11 cellular contexts compared by ENCODE assay signal in the genomic region with DNA sequence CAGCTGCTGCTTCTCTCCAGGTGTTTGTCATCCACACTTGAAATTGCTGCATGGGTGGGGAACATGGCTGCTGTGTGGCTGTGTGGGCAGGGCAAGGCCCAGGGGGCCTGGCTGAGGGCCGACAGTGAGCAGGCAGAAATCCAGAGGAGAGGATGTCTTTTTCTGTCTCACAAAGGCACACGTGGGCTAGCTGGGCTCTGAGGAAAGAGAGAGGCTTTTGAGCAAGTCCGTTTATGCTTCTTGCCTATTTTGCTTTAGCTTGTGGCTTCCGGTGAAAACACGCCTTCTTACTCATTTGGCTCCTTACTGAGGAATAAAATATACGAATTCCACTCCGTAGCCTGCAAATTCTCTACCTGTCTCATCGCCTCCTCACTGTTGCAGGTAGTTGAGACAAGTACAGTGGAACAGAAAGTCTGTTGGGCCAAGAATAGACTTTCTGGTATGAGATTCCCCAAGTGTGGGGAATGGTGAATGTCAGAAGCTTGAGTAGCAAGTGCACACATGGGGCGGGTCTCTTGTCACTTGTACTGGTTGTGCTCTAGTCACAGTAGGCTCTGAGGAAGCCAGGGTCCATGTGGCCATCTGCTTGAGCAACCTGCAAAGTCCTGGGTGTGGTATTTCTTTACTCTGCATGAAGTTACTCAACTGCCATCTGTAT. TPM values are rescaled to one million over a fixed set of nuclear protein-coding genes. Genes with fewer than 3 reads are reported as not detected.
DNase-seq lines count a peak whose midpoint lies in the region; ATAC-seq and TF ChIP-seq lines count a peak whose summit lies in the region.
"Had no signal": no experiment of that assay in that cellular context is flagged by ENCODE, and none has a peak within 500 bp of the region (broad histone marks: within the 10 kb centered on the region; RNA-seq: fewer than 3 reads in every experiment).

No MANE protein-coding gene starts in this region.

- H3K4me1 ChIP-seq in PC-9 (replicated peaks; ENCODE audit: insufficient read depth), result peaks cover 4% of the 10 kb centered on the region; the same call in 1 of the 2 replicates
- H3K4me1 ChIP-seq in neural progenitor cell, result peaks cover 8% of the 10 kb centered on the region

- CTCF ChIA-PET in PC-9 (lab: Charles Lee), result no interaction called here

- H3K27me3 Mint-ChIP-seq in neural progenitor cell (ENCODE audit: insufficient read depth, low read depth), result peaks cover 7% of the 10 kb centered on the region

- peak overlapping the region; percentile 71 for H3K27ac ChIP-seq in PC-9
- H3K27ac ChIP-seq in neural progenitor cell, result no peak overlapping the region

- 0 out of 2 replicates have a peak, but pooled peaks cover 8% of the 10 kb centered on the region for H3K79me2 ChIP-seq in PC-9 (ENCODE audit: low read depth)
- H3K79me2 ChIP-seq in neural progenitor cell (ENCODE audit: low read depth), result no peaks in the 10 kb centered on the region

- H3K36me3 Mint-ChIP-seq in neural progenitor cell, result no peaks in the 10 kb centered on the region

- H3F3A ChIP-seq in PC-9 (ENCODE audit: insufficient read depth, low read depth) (peaks cover 25% of the 10 kb centered on the region; the same call in 1 of the 2 replicates), neural progenitor cell (ENCODE audit: low read depth) (peaks cover 4% of the 10 kb centered on the region)

- H3K4me3 ChIP-seq in PC-9, result no peak overlapping the region
- H3K4me3 ChIP-seq in neural progenitor cell, result no peak overlapping the region
- H3K4me3 ChIP-seq: GM12878 had no signal

- no peak overlapping the region for H3K9ac ChIP-seq in neural progenitor cell

- H3K27me3 ChIP-seq in PC-9 (ENCODE audit: insufficient read depth, low read depth) (no peaks in the 10 kb centered on the region), neural progenitor cell (no peaks in the 10 kb centered on the region)

- H3K4me1 Mint-ChIP-seq in neural progenitor cell, result peaks cover 44% of the 10 kb centered on the region

- POLR2A ChIA-PET in PC-9 (lab: Charles Lee; ENCODE audit: unreplicated experiment), result no interaction called here

- no peak for ATAC-seq in GM19351 (IDR thresholded peaks at IDR 0.05; ENCODE audit: unreplicated experiment)
- no peak for ATAC-seq in HG02885 (IDR thresholded peaks at IDR 0.05; ENCODE audit: poor library complexity, unreplicated experiment)
- no peak for ATAC-seq in HG03565 (IDR thresholded peaks at IDR 0.05; ENCODE audit: unreplicated experiment)
- ATAC-seq: GM12878, Panc1 had no signal

- H3K4me3 Mint-ChIP-seq in neural progenitor cell, result no peak overlapping the region
- H3K4me3 Mint-ChIP-seq: mesothelial cell of epicardium had no signal

- BruUV-seq in PC-9 (replicated peaks; lab: Mats Ljungman, UMichigan), result no TSS peak

- H3K9me3 Mint-ChIP-seq in neural progenitor cell, result no peaks in the 10 kb centered on the region
- H3K9me3 Mint-ChIP-seq: mesothelial cell of epicardium had no signal

- H3K9me2 ChIP-seq in PC-9 (ENCODE audit: insufficient read depth), result no peaks in the 10 kb centered on the region

- H3K36me3 ChIP-seq in PC-9 (ENCODE audit: low read depth) (no peaks in the 10 kb centered on the region), neural progenitor cell (no peaks in the 10 kb centered on the region)

- H3K4me2 ChIP-seq in PC-9, result no peak overlapping the region
- H3K4me2 ChIP-seq in neural progenitor cell, result no peak overlapping the region

- H2AFZ ChIP-seq in PC-9 (no peak overlapping the region), neural progenitor cell (replicated peaks) (no peak overlapping the region)

- no peaks in the 10 kb centered on the region for H4K20me1 ChIP-seq in PC-9 (ENCODE audit: insufficient read depth)
- H4K20me1 ChIP-seq in neural progenitor cell (ENCODE audit: low read depth), result no peaks in the 10 kb centered on the region

- TF ChIP-seq CTCF in PC-9 (conservative IDR thresholded peaks at IDR 0.05), result no peak
- no peak for TF ChIP-seq CTCF in neural progenitor cell (IDR thresholded peaks at IDR 0.05)

- DNase-seq in GM19238 (ENCODE audit: insufficient read length, low spot score) (peak; percentile 20), PC-9 (peak in 1 of 2 experiments; percentile 40), cerebellar cortex (ENCODE audit: low spot score) (peak; percentile 28), neural progenitor cell (ENCODE audit: low spot score) (no peak), NCI-H146 treated with DMSO at 0.1 percent for 48 hours (lab: John Stamatoyannopoulos, UW; ENCODE audit: unreplicated experiment) (no peak)

- intact Hi-C loops in PC-9 (cut with micrococcal nuclease; ENCODE audit: unreplicated experiment), result loop anchor here (10.0 kb wide), 1 partner anchor 261 kb away; no protein-coding TSS in a partner anchor

- H3K9me3 ChIP-seq in PC-9 (ENCODE audit: insufficient read depth, low read depth), result no peaks in the 10 kb centered on the region
- H3K9me3 ChIP-seq in neural progenitor cell (ENCODE audit: low read depth), result no peaks in the 10 kb centered on the region

- peak overlapping the region; percentile 8 for H3K27ac Mint-ChIP-seq in neural progenitor cell
- H3K27ac Mint-ChIP-seq: mesothelial cell of epicardium had no signal

RNA-seq across cellular contexts. Expression of gene WRNIP1, which starts 28.4 kb away (rescaled TPM):
- total RNA-seq in PC-9 (2021), result 61.4 and 69.5 TPM in 2 replicates
- 25.3 and 34.5 TPM in 2 replicates for total RNA-seq in neural progenitor cell (ENCODE audit: low replicate concordance)

RNA-seq across cellular contexts. Expression of gene MYLK4, which starts 42.9 kb away (rescaled TPM):
- total RNA-seq in PC-9 (2021) (1.1 and 1.6 TPM in 2 replicates), neural progenitor cell (ENCODE audit: low replicate concordance) (0.25 TPM in 1 of 2 replicates, not detected in the other)

RNA-seq across cellular contexts. Expression of gene SERPINB1, which starts 48.0 kb away (rescaled TPM):
- total RNA-seq in PC-9 (2021), result 82.3 and 93.9 TPM in 2 replicates
- total RNA-seq in neural progenitor cell (ENCODE audit: low replicate concordance), result 9.4 and 14.5 TPM in 2 replicates

Comparison
In these comparisons a context has a peak if more than half of its experiments do, and no peak if none do; other contexts are left out.
1. DNase-seq: peak in GM19238 (single experiment) and cerebellar cortex (single experiment); none in neural progenitor cell (single experiment) and NCI-H146 treated with DMSO at 0.1 percent for 48 hours (single experiment).